ENCODE assay signal across 1 cellular context in the genomic region with DNA sequence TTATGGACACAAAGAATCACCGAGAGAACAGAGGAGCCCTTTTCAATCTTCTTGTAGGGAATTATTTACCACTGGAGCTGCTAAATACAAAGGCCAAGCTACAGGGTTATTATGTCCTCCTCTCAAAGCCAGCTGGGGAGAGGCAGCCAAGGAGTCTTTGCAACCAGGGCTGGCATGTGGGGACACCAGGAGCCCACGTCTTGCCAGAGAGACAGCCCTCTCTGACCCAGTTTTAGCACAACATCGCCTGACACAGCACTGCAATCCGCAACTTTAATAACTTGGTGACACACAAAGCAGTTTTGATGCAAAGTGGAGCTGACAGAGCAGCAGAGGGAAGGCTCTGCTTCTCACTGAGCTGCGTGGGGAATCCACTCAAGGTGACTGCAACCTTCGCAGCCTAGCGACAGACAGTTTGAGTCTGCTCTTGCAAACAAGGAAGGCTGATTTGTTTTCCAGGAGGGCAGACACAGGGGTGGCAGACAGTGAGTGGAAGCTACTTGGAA.
TF ChIP-seq lines count a peak whose summit lies in the region.

No MANE protein-coding gene starts in this region.

TF ChIP-seq in HepG2, 621 proteins besides CTCF, POLR2A, EP300 and RAD21 (continued from another document):
- TF ChIP-seq, protein P1, sequence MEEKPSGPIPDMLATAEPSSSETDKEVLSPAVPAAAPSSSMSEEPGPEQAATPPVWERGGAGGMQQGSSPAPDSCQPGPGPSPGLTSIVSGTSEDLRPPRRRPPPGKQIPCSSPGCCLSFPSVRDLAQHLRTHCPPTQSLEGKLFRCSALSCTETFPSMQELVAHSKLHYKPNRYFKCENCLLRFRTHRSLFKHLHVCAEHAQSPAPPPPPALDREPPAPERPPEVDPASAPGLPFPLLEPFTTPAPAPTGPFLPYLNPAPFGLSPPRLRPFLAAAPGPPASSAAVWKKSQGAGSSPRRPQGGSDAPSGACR (CRISPR knock-in tag; IDR thresholded peaks at IDR 0.05): no peak
- no peak for TF ChIP-seq ZNF33B (CRISPR knock-in tag; IDR thresholded peaks at IDR 0.05)
- no peak for TF ChIP-seq ZSCAN12 (CRISPR knock-in tag; IDR thresholded peaks at IDR 0.05)
- TF ChIP-seq, protein P2, sequence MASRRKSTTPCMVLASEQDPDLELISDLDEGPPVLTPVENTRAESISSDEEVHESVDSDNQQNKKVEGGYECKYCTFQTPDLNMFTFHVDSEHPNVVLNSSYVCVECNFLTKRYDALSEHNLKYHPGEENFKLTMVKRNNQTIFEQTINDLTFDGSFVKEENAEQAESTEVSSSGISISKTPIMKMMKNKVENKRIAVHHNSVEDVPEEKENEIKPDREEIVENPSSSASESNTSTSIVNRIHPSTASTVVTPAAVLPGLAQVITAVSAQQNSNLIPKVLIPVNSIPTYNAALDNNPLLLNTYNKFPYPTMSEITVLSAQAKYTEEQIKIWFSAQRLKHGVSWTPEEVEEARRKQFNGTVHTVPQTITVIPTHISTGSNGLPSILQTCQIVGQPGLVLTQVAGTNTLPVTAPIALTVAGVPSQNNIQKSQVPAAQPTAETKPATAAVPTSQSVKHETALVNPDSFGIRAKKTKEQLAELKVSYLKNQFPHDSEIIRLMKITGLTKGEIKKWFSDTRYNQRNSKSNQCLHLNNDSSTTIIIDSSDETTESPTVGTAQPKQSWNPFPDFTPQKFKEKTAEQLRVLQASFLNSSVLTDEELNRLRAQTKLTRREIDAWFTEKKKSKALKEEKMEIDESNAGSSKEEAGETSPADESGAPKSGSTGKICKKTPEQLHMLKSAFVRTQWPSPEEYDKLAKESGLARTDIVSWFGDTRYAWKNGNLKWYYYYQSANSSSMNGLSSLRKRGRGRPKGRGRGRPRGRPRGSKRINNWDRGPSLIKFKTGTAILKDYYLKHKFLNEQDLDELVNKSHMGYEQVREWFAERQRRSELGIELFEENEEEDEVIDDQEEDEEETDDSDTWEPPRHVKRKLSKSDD (CRISPR knock-in tag; IDR thresholded peaks at IDR 0.05; ENCODE audit: low read depth): no peak
- no peak for TF ChIP-seq RFX3 (CRISPR knock-in tag; IDR thresholded peaks at IDR 0.05)
- TF ChIP-seq, protein P3, sequence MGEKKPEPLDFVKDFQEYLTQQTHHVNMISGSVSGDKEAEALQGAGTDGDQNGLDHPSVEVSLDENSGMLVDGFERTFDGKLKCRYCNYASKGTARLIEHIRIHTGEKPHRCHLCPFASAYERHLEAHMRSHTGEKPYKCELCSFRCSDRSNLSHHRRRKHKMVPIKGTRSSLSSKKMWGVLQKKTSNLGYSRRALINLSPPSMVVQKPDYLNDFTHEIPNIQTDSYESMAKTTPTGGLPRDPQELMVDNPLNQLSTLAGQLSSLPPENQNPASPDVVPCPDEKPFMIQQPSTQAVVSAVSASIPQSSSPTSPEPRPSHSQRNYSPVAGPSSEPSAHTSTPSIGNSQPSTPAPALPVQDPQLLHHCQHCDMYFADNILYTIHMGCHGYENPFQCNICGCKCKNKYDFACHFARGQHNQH (CRISPR knock-in tag; IDR thresholded peaks at IDR 0.05): no peak
- TF ChIP-seq, protein P4, sequence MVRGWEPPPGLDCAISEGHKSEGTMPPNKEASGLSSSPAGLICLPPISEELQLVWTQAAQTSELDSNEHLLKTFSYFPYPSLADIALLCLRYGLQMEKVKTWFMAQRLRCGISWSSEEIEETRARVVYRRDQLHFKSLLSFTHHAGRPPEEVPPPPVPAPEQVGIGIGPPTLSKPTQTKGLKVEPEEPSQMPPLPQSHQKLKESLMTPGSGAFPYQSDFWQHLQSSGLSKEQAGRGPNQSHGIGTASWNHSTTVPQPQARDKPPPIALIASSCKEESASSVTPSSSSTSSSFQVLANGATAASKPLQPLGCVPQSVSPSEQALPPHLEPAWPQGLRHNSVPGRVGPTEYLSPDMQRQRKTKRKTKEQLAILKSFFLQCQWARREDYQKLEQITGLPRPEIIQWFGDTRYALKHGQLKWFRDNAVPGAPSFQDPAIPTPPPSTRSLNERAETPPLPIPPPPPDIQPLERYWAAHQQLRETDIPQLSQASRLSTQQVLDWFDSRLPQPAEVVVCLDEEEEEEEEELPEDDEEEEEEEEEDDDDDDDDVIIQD (CRISPR knock-in tag; IDR thresholded peaks at IDR 0.05; ENCODE audit: low read depth): no peak
- no peak for TF ChIP-seq KDM5B (CRISPR knock-in tag; IDR thresholded peaks at IDR 0.05; ENCODE audit: borderline replicate concordance)
TF ChIP-seq in HepG2: peak in this region for 0.
